Comparison of ENCODE assay signal across 8 cellular contexts in genomic region chr7:94907420-94908203, GRCh38. TPM values are rescaled to one million over a fixed set of nuclear protein-coding genes. Genes with fewer than 3 reads are reported as not detected.
DNase-seq lines count a peak whose midpoint lies in the region; FAIRE-seq and TF ChIP-seq lines count a peak whose summit lies in the region.

Gene PPP1R9A, plus strand, starts transcription at chr7:94907594. Its CDS starts 2,520 bp downstream, at chr7:94910114.

- H3K36me3 Mint-ChIP-seq in chondrocyte (ENCODE audit: low read depth): no peaks in the 10 kb centered on the region

- FAIRE-seq in H54 (lab: Jason Lieb, UNC): no peak
- no peak for FAIRE-seq in GM19239 (lab: Jason Lieb, UNC)

- 2 to 8% (median 3%) methylated on average over 26 to 95 of the region's 95 CpGs for WGBS in spleen, 5 donors

- no peaks in the 10 kb centered on the region for H3K36me3 ChIP-seq in spleen

- H3K27ac ChIP-seq in layer of hippocampus (ENCODE audit: low read depth, low read length): peak within 1 kb of the TSS; percentile 77
- H3K27ac ChIP-seq in spleen: peak within 1 kb of the TSS; percentile 39 to 84 (median 74)

- H3K27ac Mint-ChIP-seq in chondrocyte (ENCODE audit: unreplicated experiment): peak within 1 kb of the TSS; percentile 59

- H3K4me1 ChIP-seq in spleen: peaks cover 0 to 20% (median 9%) of the 10 kb centered on the region in 6 donors

- H3K27me3 ChIP-seq in layer of hippocampus (ENCODE audit: control insufficient read depth, insufficient read depth, low read length) (peaks cover 3% of the 10 kb centered on the region), spleen (replicated peaks in 1 of 7) (peaks cover 0 to 51% (median 12%) of the 10 kb centered on the region in 7 donors)

- peak within 1 kb of the TSS; percentile 83 for H3K4me3 Mint-ChIP-seq in chondrocyte (ENCODE audit: unreplicated experiment)

- intact Hi-C loops in spleen (cut with DNase I; ENCODE audit: low total_unique reads): no loop called here

- TF ChIP-seq POLR2A in H54 (IDR thresholded peaks at IDR 0.05; ENCODE audit: low read depth, low read length) (no peak), spleen (IDR thresholded peaks at IDR 0.05) (no peak)

- peak; percentile 68 for TF ChIP-seq CTCF in chondrocyte (IDR thresholded peaks at IDR 0.05)
- peak in 2 of 11 experiments; percentile 20 to 21 for TF ChIP-seq CTCF in spleen (IDR thresholded peaks at IDR 0.05 in 8 of 11, conservative IDR thresholded peaks at IDR 0.05 in 3 of 11)

- DNase-seq in AG08395 (ENCODE audit: low spot score): peak; percentile 20
- DNase-seq in H54 (ENCODE audit: insufficient read length, low spot score): peak; percentile 30
- DNase-seq in NCI-H526 (lab: John Stamatoyannopoulos, UW): peak; percentile 64 to 78
- no peak for DNase-seq in chondrocyte (ENCODE audit: low spot score)
- DNase-seq in spleen: peak; percentile 71
- DNase-seq in GM19239 (ENCODE audit: insufficient read length, low spot score): no peak
- no peak for DNase-seq in NCI-H187 treated with DMSO at 0.1 percent for 48 hours (lab: John Stamatoyannopoulos, UW)

- no peaks in the 10 kb centered on the region for H3K9me3 Mint-ChIP-seq in chondrocyte (ENCODE audit: low read depth)

- H3K27me3 Mint-ChIP-seq in chondrocyte (ENCODE audit: low read depth): no peaks in the 10 kb centered on the region

- no peaks in the 10 kb centered on the region for H3K9me3 ChIP-seq in spleen

- peak within 1 kb of the TSS; percentile 22 to 70 (median 44) for H3K4me3 ChIP-seq in spleen

- peaks cover 19% of the 10 kb centered on the region for H3K4me1 Mint-ChIP-seq in chondrocyte (ENCODE audit: low read depth)

RNA-seq across cellular contexts. Expression of gene PPP1R9A, which starts in this region (rescaled TPM):
- total RNA-seq in chondrocyte (1.5 to 5.3 TPM (median 4.1 TPM) in 3 replicates), spleen (10 to 100 TPM in 5 of 7 donors, 1 to 10 TPM in 2; 4.9 to 24.1 (median 13.7) TPM)
- 1 to 10 TPM in 1 of 3 donors, under 1 TPM in 2; 0.52 to 1.3 (median 0.80) TPM for polyA plus RNA-seq in spleen

Comparison
In these comparisons a context has a peak if more than half of its experiments do, and no peak if none do; other contexts are left out.
1. DNase-seq: peak in AG08395 (single experiment), H54 (single experiment), NCI-H526 (2 of 2) and spleen (single experiment); none in chondrocyte (single experiment), GM19239 (single experiment) and NCI-H187 treated with DMSO at 0.1 percent for 48 hours (single experiment).